In the genomic region with DNA sequence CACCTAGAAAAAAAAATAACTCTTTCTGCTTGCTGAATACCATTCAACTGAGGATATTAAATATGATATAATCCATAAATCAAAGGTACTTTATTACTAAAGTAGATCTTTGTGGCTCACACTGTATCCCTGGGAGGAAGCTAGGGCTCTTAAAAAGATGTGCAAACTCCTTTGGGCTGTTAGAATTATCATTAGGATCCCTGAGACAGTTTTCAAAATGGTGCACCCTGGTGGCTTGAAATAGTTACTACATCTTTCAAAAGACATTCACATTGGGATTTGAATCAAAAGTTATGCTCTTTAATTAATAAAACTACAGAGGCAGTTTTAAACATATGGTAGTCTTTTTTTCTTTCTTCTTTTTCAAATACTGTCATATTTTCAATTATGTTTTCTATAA, we compare ENCODE assay signal across 10 cellular contexts.
DNase-seq lines count a peak whose midpoint lies in the region; ATAC-seq and TF ChIP-seq lines count a peak whose summit lies in the region.
"Had no signal": no experiment of that assay in that cellular context is flagged by ENCODE, and none has a peak within 500 bp of the region (broad histone marks: within the 10 kb centered on the region; RNA-seq: fewer than 3 reads in every experiment).

No MANE protein-coding gene starts in this region.

- H3K27ac Mint-ChIP-seq in WTC11 = no peak overlapping the region
- H3K27ac Mint-ChIP-seq in activated naive CD8-positive, alpha-beta T cell treated with anti-CD3 and anti-CD28 coated beads for 36 hours = no peak overlapping the region

- CTCF ChIA-PET in WTC11 (lab: Charles Lee) = interaction anchor here (0.9 to 1.5 kb wide), 3 partner anchors 47 to 64 kb away, joined by 4 to 5 read pairs (median 4); no protein-coding TSS in a partner anchor

- H3K27me3 Mint-ChIP-seq in WTC11 (ENCODE audit: low read depth) = no peaks in the 10 kb centered on the region; the same call in 1 of the 2 replicates
- H3K27me3 Mint-ChIP-seq in activated naive CD8-positive, alpha-beta T cell treated with anti-CD3 and anti-CD28 coated beads for 36 hours = peaks cover 41% of the 10 kb centered on the region

- peak; percentile 34 for DNase-seq in D341Med (ENCODE audit: low spot score)
- DNase-seq in HT-29 (ENCODE audit: low spot score) = peak; percentile 10
- DNase-seq in WTC11 (ENCODE audit: low spot score) = no peak
- peak; percentile 22 for DNase-seq in kidney tubule cell (ENCODE audit: low spot score)
- DNase-seq in activated naive CD8-positive, alpha-beta T cell treated with anti-CD3 and anti-CD28 coated beads for 36 hours = no peak
- DNase-seq in NOMO-1 treated with dmso at 0.1 percent for 144 hours (lab: John Stamatoyannopoulos, UW; ENCODE audit: unreplicated experiment) = no peak
- DNase-seq in activated T-cell treated with anti-CD3 and anti-CD28 coated beads, Interleukin-2, amount 50 U/mL, for 48 hours = no peak
- DNase-seq: dorsolateral prefrontal cortex, NCI-H2171 treated with DMSO at 0.1 percent for 48 hours had no signal

- no peak overlapping the region for H3K4me3 Mint-ChIP-seq in WTC11
- no peak overlapping the region for H3K4me3 Mint-ChIP-seq in activated naive CD8-positive, alpha-beta T cell treated with anti-CD3 and anti-CD28 coated beads for 36 hours

- H3K36me3 Mint-ChIP-seq in WTC11 = 0 out of 2 replicates have a peak, but pooled peaks cover 4% of the 10 kb centered on the region
- H3K36me3 Mint-ChIP-seq in activated naive CD8-positive, alpha-beta T cell treated with anti-CD3 and anti-CD28 coated beads for 36 hours = no peaks in the 10 kb centered on the region

- H3K4me1 Mint-ChIP-seq in WTC11 = peaks cover 4% of the 10 kb centered on the region
- peaks cover 4% of the 10 kb centered on the region for H3K4me1 Mint-ChIP-seq in activated naive CD8-positive, alpha-beta T cell treated with anti-CD3 and anti-CD28 coated beads for 36 hours

- ATAC-seq in WTC11 (no peak), GM21717 (IDR thresholded peaks at IDR 0.05; ENCODE audit: unreplicated experiment) (no peak)

- POLR2A ChIA-PET in WTC11 (lab: Charles Lee) = no interaction called here

- peak; percentile 51; the same call in 1 of the 2 replicates for TF ChIP-seq CTCF in WTC11 (IDR thresholded peaks at IDR 0.05)

- H3K9me3 Mint-ChIP-seq in WTC11 = peaks cover 13% of the 10 kb centered on the region
- H3K9me3 Mint-ChIP-seq in activated naive CD8-positive, alpha-beta T cell treated with anti-CD3 and anti-CD28 coated beads for 36 hours = peaks cover 4% of the 10 kb centered on the region

TF ChIP-seq in WTC11, 78 proteins besides CTCF, POLR2A, EP300 and RAD21:
- TF ChIP-seq ZNF121 (CRISPR knock-in tag; IDR thresholded peaks at IDR 0.05) (no peak), NR2C2 (CRISPR knock-in tag; IDR thresholded peaks at IDR 0.05) (no peak), TEAD4 (CRISPR knock-in tag; IDR thresholded peaks at IDR 0.05) (no peak), MYBL2 (CRISPR knock-in tag; IDR thresholded peaks at IDR 0.05) (no peak), CREB1 (CRISPR knock-in tag; IDR thresholded peaks at IDR 0.05) (no peak), IRF2 (CRISPR knock-in tag; IDR thresholded peaks at IDR 0.05; ENCODE audit: borderline replicate concordance, low read depth) (no peak), CBFB (CRISPR knock-in tag; IDR thresholded peaks at IDR 0.05; ENCODE audit: low read depth) (no peak), OVOL2 (CRISPR knock-in tag; IDR thresholded peaks at IDR 0.05; ENCODE audit: borderline replicate concordance) (no peak), SMAD3 (CRISPR knock-in tag; IDR thresholded peaks at IDR 0.05; ENCODE audit: borderline replicate concordance) (no peak), FOXK1 (CRISPR knock-in tag; IDR thresholded peaks at IDR 0.05) (no peak)
- TF ChIP-seq, protein P1, sequence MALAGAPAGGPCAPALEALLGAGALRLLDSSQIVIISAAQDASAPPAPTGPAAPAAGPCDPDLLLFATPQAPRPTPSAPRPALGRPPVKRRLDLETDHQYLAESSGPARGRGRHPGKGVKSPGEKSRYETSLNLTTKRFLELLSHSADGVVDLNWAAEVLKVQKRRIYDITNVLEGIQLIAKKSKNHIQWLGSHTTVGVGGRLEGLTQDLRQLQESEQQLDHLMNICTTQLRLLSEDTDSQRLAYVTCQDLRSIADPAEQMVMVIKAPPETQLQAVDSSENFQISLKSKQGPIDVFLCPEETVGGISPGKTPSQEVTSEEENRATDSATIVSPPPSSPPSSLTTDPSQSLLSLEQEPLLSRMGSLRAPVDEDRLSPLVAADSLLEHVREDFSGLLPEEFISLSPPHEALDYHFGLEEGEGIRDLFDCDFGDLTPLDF (CRISPR knock-in tag; IDR thresholded peaks at IDR 0.05) = no peak
- TF ChIP-seq, protein P2, sequence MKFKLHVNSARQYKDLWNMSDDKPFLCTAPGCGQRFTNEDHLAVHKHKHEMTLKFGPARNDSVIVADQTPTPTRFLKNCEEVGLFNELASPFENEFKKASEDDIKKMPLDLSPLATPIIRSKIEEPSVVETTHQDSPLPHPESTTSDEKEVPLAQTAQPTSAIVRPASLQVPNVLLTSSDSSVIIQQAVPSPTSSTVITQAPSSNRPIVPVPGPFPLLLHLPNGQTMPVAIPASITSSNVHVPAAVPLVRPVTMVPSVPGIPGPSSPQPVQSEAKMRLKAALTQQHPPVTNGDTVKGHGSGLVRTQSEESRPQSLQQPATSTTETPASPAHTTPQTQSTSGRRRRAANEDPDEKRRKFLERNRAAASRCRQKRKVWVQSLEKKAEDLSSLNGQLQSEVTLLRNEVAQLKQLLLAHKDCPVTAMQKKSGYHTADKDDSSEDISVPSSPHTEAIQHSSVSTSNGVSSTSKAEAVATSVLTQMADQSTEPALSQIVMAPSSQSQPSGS (CRISPR knock-in tag; IDR thresholded peaks at IDR 0.05; ENCODE audit: borderline replicate concordance, low read depth) = no peak
- TF ChIP-seq, protein P3, sequence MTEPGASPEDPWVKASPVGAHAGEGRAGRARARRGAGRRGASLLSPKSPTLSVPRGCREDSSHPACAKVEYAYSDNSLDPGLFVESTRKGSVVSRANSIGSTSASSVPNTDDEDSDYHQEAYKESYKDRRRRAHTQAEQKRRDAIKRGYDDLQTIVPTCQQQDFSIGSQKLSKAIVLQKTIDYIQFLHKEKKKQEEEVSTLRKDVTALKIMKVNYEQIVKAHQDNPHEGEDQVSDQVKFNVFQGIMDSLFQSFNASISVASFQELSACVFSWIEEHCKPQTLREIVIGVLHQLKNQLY (CRISPR knock-in tag; IDR thresholded peaks at IDR 0.05) = no peak
- TF ChIP-seq, protein P4, sequence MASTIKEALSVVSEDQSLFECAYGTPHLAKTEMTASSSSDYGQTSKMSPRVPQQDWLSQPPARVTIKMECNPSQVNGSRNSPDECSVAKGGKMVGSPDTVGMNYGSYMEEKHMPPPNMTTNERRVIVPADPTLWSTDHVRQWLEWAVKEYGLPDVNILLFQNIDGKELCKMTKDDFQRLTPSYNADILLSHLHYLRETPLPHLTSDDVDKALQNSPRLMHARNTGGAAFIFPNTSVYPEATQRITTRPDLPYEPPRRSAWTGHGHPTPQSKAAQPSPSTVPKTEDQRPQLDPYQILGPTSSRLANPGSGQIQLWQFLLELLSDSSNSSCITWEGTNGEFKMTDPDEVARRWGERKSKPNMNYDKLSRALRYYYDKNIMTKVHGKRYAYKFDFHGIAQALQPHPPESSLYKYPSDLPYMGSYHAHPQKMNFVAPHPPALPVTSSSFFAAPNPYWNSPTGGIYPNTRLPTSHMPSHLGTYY (CRISPR knock-in tag; IDR thresholded peaks at IDR 0.05) = no peak

Comparison
In these comparisons a context has a peak if more than half of its experiments do, and no peak if none do; other contexts are left out.
1. DNase-seq: peak in D341Med (single experiment), HT-29 (single experiment) and kidney tubule cell (single experiment); none in WTC11 (single experiment), activated naive CD8-positive, alpha-beta T cell treated with anti-CD3 and anti-CD28 coated beads for 36 hours (single experiment), NOMO-1 treated with dmso at 0.1 percent for 144 hours (single experiment) and activated T-cell treated with anti-CD3 and anti-CD28 coated beads, Interleukin-2, amount 50 U/mL, for 48 hours (0 of 2).